In the genomic region with DNA sequence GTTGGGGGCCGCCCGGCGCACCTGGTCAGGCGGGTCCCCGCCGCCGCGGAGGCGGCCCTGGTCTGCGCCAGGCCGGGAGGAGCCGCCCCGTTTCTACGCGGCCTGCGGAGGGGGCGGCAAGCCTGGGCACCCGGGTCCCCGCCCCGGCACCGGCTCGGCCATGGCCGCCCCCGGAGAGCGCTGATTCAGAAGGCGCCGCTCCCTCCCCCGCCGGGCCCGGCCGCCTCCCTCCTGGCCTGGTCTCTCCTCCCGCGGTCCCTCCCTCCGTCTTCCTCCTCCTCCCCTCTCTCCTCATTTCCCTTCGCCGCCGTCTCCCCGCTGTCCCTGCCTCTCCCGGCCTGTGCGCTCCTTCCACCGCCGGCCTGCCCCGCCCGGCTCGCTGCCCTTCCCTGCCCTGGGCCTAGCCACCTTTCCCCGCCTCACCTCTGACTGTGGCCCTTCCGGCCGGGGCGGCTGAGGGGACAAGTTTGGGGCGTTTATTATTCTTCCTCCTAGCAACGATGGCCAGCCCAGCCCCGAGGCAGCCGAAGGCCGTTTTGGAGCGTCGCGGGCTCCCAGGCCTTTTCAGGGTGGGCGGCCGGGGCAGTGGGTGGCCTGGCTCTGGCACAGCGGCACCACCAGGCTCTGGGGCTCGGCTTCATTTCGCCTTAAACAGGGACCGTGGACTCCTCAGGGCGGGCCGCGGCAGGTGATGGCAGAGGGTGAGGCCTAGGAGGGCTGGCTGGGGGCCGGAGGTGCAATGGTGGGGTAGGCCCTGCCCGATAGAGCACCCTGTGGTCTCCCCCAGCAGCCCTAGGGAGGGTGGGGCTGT, we compare ENCODE assay signal across 8 cellular contexts. TPM values are rescaled to one million over a fixed set of nuclear protein-coding genes. Genes with fewer than 3 reads are reported as not detected.
A peak's percentile ranks its signal among the peaks of the same experiment; 100 is the strongest.
DNase-seq lines count a peak whose midpoint lies in the region; ATAC-seq and TF ChIP-seq lines count a peak whose summit lies in the region.

No MANE protein-coding gene starts in this region.

- no peak overlapping the region for H4K8ac ChIP-seq in mesendoderm (ENCODE audit: low read depth, low read length)

- H3K18ac ChIP-seq in mesendoderm (ENCODE audit: low read length) = peak overlapping the region; percentile 81

- H3K9ac ChIP-seq in HUES64 (ENCODE audit: low read depth, low read length) (peak overlapping the region; percentile 59), endodermal cell (ENCODE audit: extremely low read depth, low read length, poor library complexity, severe bottlenecking) (peak overlapping the region; percentile 38), mesendoderm (ENCODE audit: low read length) (peak overlapping the region; percentile 65)

- no peak overlapping the region for H2AK5ac ChIP-seq in mesendoderm (ENCODE audit: low read length)

- no peak overlapping the region for H2BK15ac ChIP-seq in mesendoderm (replicated peaks; ENCODE audit: low read depth)

- peak overlapping the region; percentile 48 for H3K23ac ChIP-seq in mesendoderm (ENCODE audit: low read length)

- H3K36me3 ChIP-seq in HUES64 (ENCODE audit: insufficient read depth, low read length) = peaks cover 6% of the 10 kb centered on the region
- H3K36me3 ChIP-seq in endodermal cell (ENCODE audit: control insufficient read depth, insufficient read depth, low read length) = peaks cover 4% of the 10 kb centered on the region
- H3K36me3 ChIP-seq in mesendoderm (ENCODE audit: control insufficient read depth, insufficient read depth, low read length) = no peaks in the 10 kb centered on the region

- H3K4me1 ChIP-seq in HUES64 (ENCODE audit: insufficient read depth, low read length) (no peaks in the 10 kb centered on the region), endodermal cell (ENCODE audit: control insufficient read depth, insufficient read depth, low read length) (no peaks in the 10 kb centered on the region), mesendoderm (ENCODE audit: control insufficient read depth, low read depth, low read length) (peaks cover 3% of the 10 kb centered on the region)

- peak overlapping the region; percentile 65 for H3K56ac ChIP-seq in mesendoderm (ENCODE audit: low read length)

- POLR2A ChIA-PET in CD4-positive, alpha-beta T cell (lab: Charles Lee) = no interaction called here
- POLR2A ChIA-PET in activated B cell treated with CpG ODN at 0.5 μM for 24 hours (lab: Charles Lee) = no interaction called here

- intact Hi-C loops in CD4-positive, alpha-beta T cell (cut with DNase I, micrococcal nuclease) = loop anchor here in 1 of 2 experiments (2.0 kb wide), 2 partner anchors 39 to 69 kb away; no protein-coding TSS in a partner anchor
- intact Hi-C loops in activated B cell treated with CpG ODN at 0.5 μM for 24 hours (cut with micrococcal nuclease) = no loop called here

- H2BK120ac ChIP-seq in mesendoderm (ENCODE audit: low read depth, low read length) = no peak overlapping the region

- H3K27ac Mint-ChIP-seq in CD4-positive, alpha-beta T cell = no peak overlapping the region
- H3K27ac Mint-ChIP-seq in activated B cell treated with CpG ODN at 0.5 μM for 24 hours = no peak overlapping the region
- H3K27ac Mint-ChIP-seq in endodermal cell = no peak overlapping the region
- no peak overlapping the region for H3K27ac Mint-ChIP-seq in stimulated activated naive CD8-positive, alpha-beta T cell treated with anti-CD3 and anti-CD28 coated beads, Interleukin-15, Interleukin-2, amounts not matched to agents 100 ng/mL and 50 ng/mL, for 24 hours

- H3K4me1 Mint-ChIP-seq in CD4-positive, alpha-beta T cell (ENCODE audit: low read depth) = peaks cover 6% of the 10 kb centered on the region
- no peaks in the 10 kb centered on the region for H3K4me1 Mint-ChIP-seq in activated B cell treated with CpG ODN at 0.5 μM for 24 hours
- peaks cover 3% of the 10 kb centered on the region for H3K4me1 Mint-ChIP-seq in endodermal cell
- no peaks in the 10 kb centered on the region for H3K4me1 Mint-ChIP-seq in stimulated activated naive CD8-positive, alpha-beta T cell treated with anti-CD3 and anti-CD28 coated beads, Interleukin-15, Interleukin-2, amounts not matched to agents 100 ng/mL and 50 ng/mL, for 24 hours (ENCODE audit: low read depth)

- no peak overlapping the region for H3K4ac ChIP-seq in mesendoderm (ENCODE audit: low read depth, low read length)

- no peaks in the 10 kb centered on the region for H3K9me3 Mint-ChIP-seq in CD4-positive, alpha-beta T cell
- H3K9me3 Mint-ChIP-seq in activated B cell treated with CpG ODN at 0.5 μM for 24 hours (no peaks in the 10 kb centered on the region), endodermal cell (no peaks in the 10 kb centered on the region)
- H3K9me3 Mint-ChIP-seq in stimulated activated naive CD8-positive, alpha-beta T cell treated with anti-CD3 and anti-CD28 coated beads, Interleukin-15, Interleukin-2, amounts not matched to agents 100 ng/mL and 50 ng/mL, for 24 hours = no peaks in the 10 kb centered on the region

- WGBS in HUES64 = 4% methylated on average over 68 of the region's 68 CpGs
- WGBS in endodermal cell (ENCODE audit: insufficient coverage in 1 of 2, insufficient read length in 1 of 2), 2 experiments = 4 to 5% methylated on average over 18 to 68 of the region's 68 CpGs
- WGBS in mesendoderm (ENCODE audit: extremely low coverage, insufficient coverage, low lambda C conversion rate) = no CpG with 5 or more reads among the region's 68 CpGs

- H4K5ac ChIP-seq in mesendoderm (ENCODE audit: low read length) = no peak overlapping the region

- no peak for TF ChIP-seq CTCF in CD4-positive, alpha-beta T cell (IDR thresholded peaks at IDR 0.05)
- TF ChIP-seq CTCF in activated B cell treated with CpG ODN at 0.5 μM for 24 hours (IDR thresholded peaks at IDR 0.05) (no peak), endodermal cell (conservative IDR thresholded peaks at IDR 0.05) (no peak)

- peak overlapping the region; percentile 25 for H3K4me2 ChIP-seq in mesendoderm (ENCODE audit: low read length)

- no peak overlapping the region for H2BK5ac ChIP-seq in mesendoderm (ENCODE audit: low read length)

- H3K79me2 ChIP-seq in mesendoderm (ENCODE audit: control insufficient read depth, insufficient read depth, low read length) = peaks cover 25% of the 10 kb centered on the region

- H3K79me1 ChIP-seq in mesendoderm (ENCODE audit: low read length) = peaks cover 41% of the 10 kb centered on the region

- peak in 1 of 10 experiments; percentile 18 for DNase-seq in CD4-positive, alpha-beta T cell
- no peak for DNase-seq in activated B cell treated with CpG ODN at 0.5 μM for 24 hours
- peak; percentile 89 for DNase-seq in endodermal cell
- peak; percentile 83 for DNase-seq in mesendoderm

- no peaks in the 10 kb centered on the region for H3K9me3 ChIP-seq in CD4-positive, alpha-beta T cell (ENCODE audit: control insufficient read depth, low read length)
- H3K9me3 ChIP-seq in HUES64 (ENCODE audit: insufficient read depth, low read depth, low read length) = no peaks in the 10 kb centered on the region
- no peaks in the 10 kb centered on the region for H3K9me3 ChIP-seq in endodermal cell (ENCODE audit: control insufficient read depth, low read length)

- H3K27ac ChIP-seq in CD4-positive, alpha-beta T cell (ENCODE audit: low read depth, low read length) = no peak overlapping the region
- peak overlapping the region; percentile 25 for H3K27ac ChIP-seq in HUES64 (ENCODE audit: low read depth, low read length)
- no peak overlapping the region for H3K27ac ChIP-seq in endodermal cell (ENCODE audit: low read depth, low read length)
- H3K27ac ChIP-seq in mesendoderm (ENCODE audit: low read depth, low read length) = peak overlapping the region; percentile 24

- ATAC-seq in CD4-positive, alpha-beta T cell (ENCODE audit: poor library complexity) = peak; percentile 43
- ATAC-seq in activated B cell treated with CpG ODN at 0.5 μM for 24 hours (ENCODE audit: low read depth) = peak; percentile 49
- no peak for ATAC-seq in HG02623 (IDR thresholded peaks at IDR 0.05; ENCODE audit: unreplicated experiment)
- ATAC-seq in HG03442 (IDR thresholded peaks at IDR 0.05; ENCODE audit: unreplicated experiment) = no peak

- H3K27me3 Mint-ChIP-seq in CD4-positive, alpha-beta T cell = peaks cover 12% of the 10 kb centered on the region
- H3K27me3 Mint-ChIP-seq in activated B cell treated with CpG ODN at 0.5 μM for 24 hours (peaks cover 33% of the 10 kb centered on the region), endodermal cell (ENCODE audit: insufficient read depth) (no peaks in the 10 kb centered on the region)
- peaks cover 16% of the 10 kb centered on the region for H3K27me3 Mint-ChIP-seq in stimulated activated naive CD8-positive, alpha-beta T cell treated with anti-CD3 and anti-CD28 coated beads, Interleukin-15, Interleukin-2, amounts not matched to agents 100 ng/mL and 50 ng/mL, for 24 hours

- no peaks in the 10 kb centered on the region for H3K36me3 Mint-ChIP-seq in CD4-positive, alpha-beta T cell (ENCODE audit: low read depth)
- H3K36me3 Mint-ChIP-seq in activated B cell treated with CpG ODN at 0.5 μM for 24 hours (ENCODE audit: low read depth) (no peaks in the 10 kb centered on the region), endodermal cell (ENCODE audit: low read depth) (peaks cover 5% of the 10 kb centered on the region)
- no peaks in the 10 kb centered on the region for H3K36me3 Mint-ChIP-seq in stimulated activated naive CD8-positive, alpha-beta T cell treated with anti-CD3 and anti-CD28 coated beads, Interleukin-15, Interleukin-2, amounts not matched to agents 100 ng/mL and 50 ng/mL, for 24 hours (ENCODE audit: low read depth)

- H3K27me3 ChIP-seq in CD4-positive, alpha-beta T cell (ENCODE audit: control insufficient read depth, insufficient read depth, low read length) = peaks cover 12% of the 10 kb centered on the region
- peaks cover 27% of the 10 kb centered on the region for H3K27me3 ChIP-seq in HUES64 (ENCODE audit: insufficient read depth, low read length)
- H3K27me3 ChIP-seq in endodermal cell (ENCODE audit: control insufficient read depth, insufficient read depth, low read length, poor library complexity, severe bottlenecking) = peaks cover 11% of the 10 kb centered on the region
- no peaks in the 10 kb centered on the region for H3K27me3 ChIP-seq in mesendoderm (ENCODE audit: insufficient read depth, low read length, poor library complexity)

- H3K4me3 ChIP-seq in HUES64 (ENCODE audit: low read length) (peak overlapping the region; percentile 84), endodermal cell (ENCODE audit: low read length) (peak overlapping the region; percentile 82), mesendoderm (ENCODE audit: low read length) (peak overlapping the region; percentile 4)

- CTCF ChIA-PET in CD4-positive, alpha-beta T cell (lab: Charles Lee) = no interaction called here
- CTCF ChIA-PET in activated B cell treated with CpG ODN at 0.5 μM for 24 hours (lab: Charles Lee) = no interaction called here

- H3K4me3 Mint-ChIP-seq in CD4-positive, alpha-beta T cell = peak overlapping the region; percentile 81
- H3K4me3 Mint-ChIP-seq in activated B cell treated with CpG ODN at 0.5 μM for 24 hours (peak overlapping the region; percentile 70), endodermal cell (peak overlapping the region; percentile 77)
- H3K4me3 Mint-ChIP-seq in stimulated activated naive CD8-positive, alpha-beta T cell treated with anti-CD3 and anti-CD28 coated beads, Interleukin-15, Interleukin-2, amounts not matched to agents 100 ng/mL and 50 ng/mL, for 24 hours = peak overlapping the region; percentile 61

RNA-seq across cellular contexts. Expression of a gene that starts 0.8 kb away (rescaled TPM):
- total RNA-seq in CD4-positive, alpha-beta T cell = 1 to 10 TPM; 4.4 to 4.7 TPM
- 12.0 TPM for polyA plus RNA-seq in HUES64 (2013, experiment 1 of 2)
- 11.1 TPM for polyA plus RNA-seq in HUES64 (2013, experiment 2 of 2)
- total RNA-seq in activated B cell treated with CpG ODN at 0.5 μM for 24 hours = 1.6 and 1.8 TPM in 2 replicates
- total RNA-seq in endodermal cell = 10 to 100 TPM; 38.9 to 43.1 TPM
- 13.9 TPM for polyA plus RNA-seq in endodermal cell (2013, experiment 1 of 2)
- 15.1 TPM for polyA plus RNA-seq in endodermal cell (2013, experiment 2 of 2)
- 14.9 TPM for polyA plus RNA-seq in mesendoderm (2013, experiment 1 of 2)
- polyA plus RNA-seq in mesendoderm (2013, experiment 2 of 2) = 14.7 TPM

RNA-seq across cellular contexts. Expression of a gene that starts 58.8 kb away (rescaled TPM):
- total RNA-seq in CD4-positive, alpha-beta T cell = 1 to 10 TPM; 1.6 to 2.1 TPM
- polyA plus RNA-seq in HUES64 (2013, experiment 1 of 2) = not detected
- polyA plus RNA-seq in HUES64 (2013, experiment 2 of 2) = not detected
- total RNA-seq in activated B cell treated with CpG ODN at 0.5 μM for 24 hours (458 and 473 TPM in 2 replicates), endodermal cell (not detected)
- 0.04 TPM for polyA plus RNA-seq in endodermal cell (2013, experiment 1 of 2)
- not detected for polyA plus RNA-seq in endodermal cell (2013, experiment 2 of 2)
- not detected for polyA plus RNA-seq in mesendoderm (2013, experiment 1 of 2)
- polyA plus RNA-seq in mesendoderm (2013, experiment 2 of 2) = not detected

Comparison
In these comparisons a context has a peak if more than half of its experiments do, and no peak if none do; other contexts are left out.
1. ATAC-seq: peak in CD4-positive, alpha-beta T cell (single experiment) and activated B cell treated with CpG ODN at 0.5 μM for 24 hours (single experiment); none in HG02623 (single experiment) and HG03442 (single experiment).
2. H3K27ac ChIP-seq: peak in HUES64 (single experiment) and mesendoderm (single experiment); none in CD4-positive, alpha-beta T cell (single experiment) and endodermal cell (single experiment).
3. H3K4me3 ChIP-seq: peak in every context shown above with its lines; median percentile 84 in HUES64; 82 in endodermal cell; 4 in mesendoderm.
4. RNA of a gene that starts 0.8 kb away (total RNA-seq): 38.9 to 43.1 TPM in endodermal cell; 4.4 to 4.7 TPM in CD4-positive, alpha-beta T cell and 1.6 to 1.8 TPM in activated B cell treated with CpG ODN at 0.5 μM for 24 hours; every median in the first group is over 4 times any median in the second.
5. RNA of a gene that starts 58.8 kb away (total RNA-seq): 458 to 473 TPM in activated B cell treated with CpG ODN at 0.5 μM for 24 hours; 1.6 to 2.1 TPM in CD4-positive, alpha-beta T cell and not detected in endodermal cell; every median in the first group is over 100 times any median in the second.
6. Peak in every context shown above with its lines, with median percentiles within 50 percentile points of each other: H3K4me3 Mint-ChIP-seq and H3K9ac ChIP-seq.